Comparison of ENCODE assay signal across 8 cellular contexts in genomic region chr1:158112994-158113758, GRCh38.
DNase-seq lines count a peak whose midpoint lies in the region; ATAC-seq and TF ChIP-seq lines count a peak whose summit lies in the region.

No MANE protein-coding gene starts in this region.

- H3K27ac ChIP-seq in heart right ventricle (no peak overlapping the region), prostate gland (no peak overlapping the region)

- H3K36me3 ChIP-seq in heart right ventricle (no peaks in the 10 kb centered on the region), prostate gland (no peaks in the 10 kb centered on the region)

- peak; percentile 8 to 71 (median 50) for TF ChIP-seq CTCF in heart right ventricle (IDR thresholded peaks at IDR 0.05)
- TF ChIP-seq CTCF in prostate gland (IDR thresholded peaks at IDR 0.05): peak in 2 of 4 experiments; percentile 23 to 47

- H3K4me1 ChIP-seq in heart right ventricle (peaks cover 0 to 18% (median 3%) of the 10 kb centered on the region in 9 donors), prostate gland (replicated peaks) (no peaks in the 10 kb centered on the region)

- ATAC-seq in heart right ventricle: peak in 7 of 8 donors; percentile 50 to 84 (median 65)
- no peak for ATAC-seq in HG02885 (IDR thresholded peaks at IDR 0.05; ENCODE audit: poor library complexity, unreplicated experiment)
- no peak for ATAC-seq in HG02588 (IDR thresholded peaks at IDR 0.05; ENCODE audit: unreplicated experiment)

- 5% methylated on average over 58 of the region's 58 CpGs for WGBS in heart right ventricle, 2 donors
- 4% methylated on average over 44 of the region's 58 CpGs for WGBS in prostate gland

- peaks cover 0 to 69% (median 47%) of the 10 kb centered on the region in 7 donors for H3K27me3 ChIP-seq in heart right ventricle
- no peaks in the 10 kb centered on the region for H3K27me3 ChIP-seq in prostate gland (replicated peaks; ENCODE audit: insufficient read depth)

- DNase-seq in GM03348 (ENCODE audit: low spot score): peak; percentile 85
- peak; percentile 87 for DNase-seq in NCI-H526 treated with DMSO at 0.1 percent for 48 hours (lab: John Stamatoyannopoulos, UW)
- DNase-seq in activated naive CD4-positive, alpha-beta T cell treated with Interleukin-2 at 50 U/mL for 16 hours: peak; percentile 26
- DNase-seq in heart right ventricle: peak in 1 of 2 donors; percentile 33
- DNase-seq in prostate gland (ENCODE audit: low spot score): no peak
- DNase-seq in cerebellum (ENCODE audit: low spot score): no peak

- H3K4me3 ChIP-seq in heart right ventricle (peak overlapping the region; percentile 23 to 59 (median 52)), prostate gland (peak overlapping the region; percentile 24 to 36)

- no peaks in the 10 kb centered on the region for H3K9me3 ChIP-seq in heart right ventricle
- no peaks in the 10 kb centered on the region for H3K9me3 ChIP-seq in prostate gland

- intact Hi-C loops in heart right ventricle (cut with DNase I): loop anchor here in 2 of 10 donors (2.0 to 10.0 kb wide), 2 partner anchors 150 to 238 kb away; no protein-coding TSS in a partner anchor
- intact Hi-C loops in prostate gland (cut with DNase I): no loop called here

- no peak for TF ChIP-seq POLR2A in prostate gland (IDR thresholded peaks at IDR 0.05)

Comparison
In these comparisons a context has a peak if more than half of its experiments do, and no peak if none do; other contexts are left out.
1. DNase-seq: peak in GM03348 (single experiment), NCI-H526 treated with DMSO at 0.1 percent for 48 hours (single experiment) and activated naive CD4-positive, alpha-beta T cell treated with Interleukin-2 at 50 U/mL for 16 hours (single experiment); none in prostate gland (single experiment) and cerebellum (single experiment).
2. ATAC-seq: peak in heart right ventricle (7 of 8); none in HG02885 (single experiment) and HG02588 (single experiment).